1 cellular context compared by ENCODE assay signal in genomic region chr20:35146299-35146921, GRCh38.
TF ChIP-seq lines count a peak whose summit lies in the region.

No MANE protein-coding gene starts in this region.

TF ChIP-seq in H1, 55 proteins besides CTCF, POLR2A, EP300 and RAD21 (continued from another document):
- TF ChIP-seq RFX5 (IDR thresholded peaks at IDR 0.05; ENCODE audit: borderline replicate concordance, low read depth, low read length) (no peak), CEBPB (IDR thresholded peaks at IDR 0.05; ENCODE audit: low read depth, low read length) (no peak), PHF8 (conservative IDR thresholded peaks at IDR 0.05; ENCODE audit: low read depth, low read length) (no peak; the same call in 1 of the 2 replicates), SUZ12 (IDR thresholded peaks at IDR 0.05; ENCODE audit: low read length) (no peak), ASH2L (IDR thresholded peaks at IDR 0.05; ENCODE audit: low read length) (no peak), CREB1 (IDR thresholded peaks at IDR 0.05) (no peak), SP4 (IDR thresholded peaks at IDR 0.05; ENCODE audit: low read length) (no peak)
